8 cellular contexts compared by ENCODE assay signal in the genomic region with DNA sequence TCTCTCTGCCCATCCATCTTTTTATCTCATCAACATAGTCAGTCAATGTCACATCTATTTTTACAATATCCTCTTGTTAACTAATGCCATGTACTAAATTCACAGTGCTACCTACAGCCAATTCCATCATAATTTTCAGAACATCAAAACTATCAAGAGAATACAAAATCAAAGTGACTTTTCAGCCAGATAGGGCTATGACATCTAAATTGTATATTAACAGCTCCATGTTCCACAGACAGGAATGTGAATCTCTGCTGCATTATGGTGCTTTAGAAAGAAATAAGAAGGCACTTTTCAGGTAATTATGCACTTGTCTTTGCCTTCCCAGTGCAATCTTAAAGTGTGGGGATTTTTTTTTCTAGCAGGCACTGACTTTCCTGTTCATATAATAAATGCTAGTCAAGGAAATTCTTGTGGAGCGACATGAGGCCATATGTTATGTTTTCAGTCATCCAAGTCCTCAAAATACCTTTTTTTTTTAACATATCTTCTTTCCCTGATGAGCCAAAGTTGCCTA.
"Had no signal": no experiment of that assay in that cellular context is flagged by ENCODE, and none has a peak within 500 bp of the region (broad histone marks: within the 10 kb centered on the region; RNA-seq: fewer than 3 reads in every experiment).

No MANE protein-coding gene starts in this region.

- H3K4me2 ChIP-seq: GM23338 had no signal

- H3K36me3 ChIP-seq: HAP-1 had no signal

- DNase-seq: GM23248, GOT3, H7, H9, HCEC 1CT, HFFc6 had no signal

- H2AFZ ChIP-seq: GM23248, GM23338 had no signal

- H3K27ac ChIP-seq: GM23248 had no signal

- H3K4me3 ChIP-seq: GM23248, GM23338, HAP-1 had no signal

- H3K9ac ChIP-seq: GM23248 had no signal

- H3K9me3 ChIP-seq: HAP-1 had no signal
